9 cellular contexts compared by ENCODE assay signal in genomic region chr1:6466023-6466422, GRCh38. TPM values are rescaled to one million over a fixed set of nuclear protein-coding genes. Genes with fewer than 3 reads are reported as not detected.
DNase-seq lines count a peak whose midpoint lies in the region; ATAC-seq and TF ChIP-seq lines count a peak whose summit lies in the region.
"Had no signal": no experiment of that assay in that cellular context is flagged by ENCODE, and none has a peak within 500 bp of the region (broad histone marks: within the 10 kb centered on the region; RNA-seq: fewer than 3 reads in every experiment).

Gene TNFRSF25 (minus strand): TSS chr1:6466173. CDS start chr1:6466107, 66 bp downstream.

- H3K4me1 Mint-ChIP-seq in CD4-positive, alpha-beta T cell (ENCODE audit: low read depth): peaks cover 46% of the 10 kb centered on the region
- H3K4me1 Mint-ChIP-seq in neural crest cell: peaks cover 4% of the 10 kb centered on the region

- CTCF ChIA-PET in CD4-positive, alpha-beta T cell (lab: Charles Lee): interaction anchor here (0.9 to 4.9 kb wide), 4 partner anchors 10 to 29 kb away, joined by 4 to 34 read pairs (median 9); no protein-coding TSS in a partner anchor

- peaks cover 41% of the 10 kb centered on the region for H3K36me3 Mint-ChIP-seq in CD4-positive, alpha-beta T cell (ENCODE audit: low read depth)
- peaks cover 5% of the 10 kb centered on the region for H3K36me3 Mint-ChIP-seq in neural crest cell (ENCODE audit: low read depth)

- peak; percentile 59 for ATAC-seq in CD4-positive, alpha-beta T cell (ENCODE audit: poor library complexity)
- ATAC-seq in GM21723 (IDR thresholded peaks at IDR 0.05; ENCODE audit: unreplicated experiment) (no peak), HG03439 (IDR thresholded peaks at IDR 0.05; ENCODE audit: unreplicated experiment) (no peak)

- peak within 1 kb of the TSS; percentile 98 for H3K4me3 Mint-ChIP-seq in CD4-positive, alpha-beta T cell
- H3K4me3 Mint-ChIP-seq in neural crest cell: no peak within 1 kb of the TSS

- POLR2A ChIA-PET in CD4-positive, alpha-beta T cell (lab: Charles Lee): interaction anchor here (1.0 to 6.9 kb wide), 5 partner anchors 10 to 77 kb away, joined by 3 to 40 read pairs (median 4); no protein-coding TSS in a partner anchor

- H3K27me3 ChIP-seq in CD4-positive, alpha-beta T cell (ENCODE audit: control insufficient read depth, insufficient read depth, low read length): no peaks in the 10 kb centered on the region

- TF ChIP-seq CTCF in CD4-positive, alpha-beta T cell (IDR thresholded peaks at IDR 0.05): no peak
- TF ChIP-seq CTCF in neural crest cell (conservative IDR thresholded peaks at IDR 0.05): no peak

- H3K27ac ChIP-seq in CD4-positive, alpha-beta T cell (ENCODE audit: low read depth, low read length): peak within 1 kb of the TSS; percentile 97

- H3K27ac Mint-ChIP-seq in CD4-positive, alpha-beta T cell: peak within 1 kb of the TSS; percentile 96
- H3K27ac Mint-ChIP-seq in neural crest cell (ENCODE audit: unreplicated experiment): no peak within 1 kb of the TSS

- H3K27me3 Mint-ChIP-seq in CD4-positive, alpha-beta T cell: no peaks in the 10 kb centered on the region
- H3K27me3 Mint-ChIP-seq in neural crest cell (ENCODE audit: low read depth): no peaks in the 10 kb centered on the region

- intact Hi-C loops in CD4-positive, alpha-beta T cell (cut with DNase I, micrococcal nuclease): no loop called here

- no peaks in the 10 kb centered on the region for H3K9me3 Mint-ChIP-seq in CD4-positive, alpha-beta T cell
- no peaks in the 10 kb centered on the region for H3K9me3 Mint-ChIP-seq in neural crest cell

- no peaks in the 10 kb centered on the region for H3K9me3 ChIP-seq in CD4-positive, alpha-beta T cell (ENCODE audit: control insufficient read depth, low read length)

- DNase-seq in CD4-positive, alpha-beta T cell: peak in 9 of 10 experiments; percentile 26 to 73 (median 58)
- DNase-seq in activated CD4-positive, alpha-beta T cell treated with anti-CD3 and anti-CD28 coated beads for 1 hour: peak; percentile 45
- peak; percentile 73 for DNase-seq in central memory CD4-positive, alpha-beta T cell
- DNase-seq in neural crest cell (ENCODE audit: low read depth, low spot score): no peak
- no peak for DNase-seq in C1 segment of cervical spinal cord (lab: John Stamatoyannopoulos, UW)
- DNase-seq in NK-92 treated with Interleukin-12 subunit alpha and Interleukin-12 subunit beta, amount 100 ng/mL, for 24 hours (lab: John Stamatoyannopoulos, UW): no peak
- DNase-seq: T1000 had no signal

RNA-seq across cellular contexts. Expression of gene TNFRSF25, which starts in this region (rescaled TPM):
- 100 to 1,000 TPM; 220 to 225 TPM for total RNA-seq in CD4-positive, alpha-beta T cell
- total RNA-seq in neural crest cell: 23.4 and 26.1 TPM in 2 replicates

Comparison
In these comparisons a context has a peak if more than half of its experiments do, and no peak if none do; other contexts are left out.
1. DNase-seq: peak in CD4-positive, alpha-beta T cell (9 of 10), activated CD4-positive, alpha-beta T cell treated with anti-CD3 and anti-CD28 coated beads for 1 hour (single experiment) and central memory CD4-positive, alpha-beta T cell (single experiment); none in neural crest cell (single experiment), C1 segment of cervical spinal cord (0 of 14) and NK-92 treated with Interleukin-12 subunit alpha and Interleukin-12 subunit beta, amount 100 ng/mL, for 24 hours (single experiment).